In the genomic region with DNA sequence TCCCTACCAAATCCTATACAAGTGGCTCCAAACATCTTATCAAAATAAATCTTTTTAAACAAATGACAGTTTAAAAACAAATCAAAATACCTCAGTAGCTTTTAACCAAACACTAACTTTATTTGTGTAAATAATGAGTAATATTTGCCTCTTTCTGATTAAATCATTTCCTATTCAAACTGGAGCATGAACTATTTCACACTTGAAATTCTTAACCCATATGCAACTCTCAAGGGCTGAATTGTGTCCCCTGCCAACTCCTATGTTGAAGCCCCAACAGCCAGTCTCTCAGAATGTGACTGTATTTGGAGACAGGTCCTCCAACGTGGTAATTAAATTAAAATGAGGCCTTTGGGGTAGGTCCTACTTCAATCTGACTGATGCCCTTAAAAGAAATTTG, we compare ENCODE assay signal across 33 cellular contexts.
"Had no signal": no experiment of that assay in that cellular context is flagged by ENCODE, and none has a peak within 500 bp of the region (broad histone marks: within the 10 kb centered on the region; RNA-seq: fewer than 3 reads in every experiment).

No MANE protein-coding gene starts in this region.

- H3K4me3 ChIP-seq: cardiac muscle cell, MG63, SK-N-MC had no signal

- H3K27me3 ChIP-seq: cardiac muscle cell, MG63 had no signal

- FAIRE-seq: TTC549 had no signal

- H3K4me1 Mint-ChIP-seq: brain; central memory CD8-positive, alpha-beta T cell had no signal

- H3K27ac ChIP-seq: cardiac muscle cell, SK-N-MC had no signal

- H3K27ac Mint-ChIP-seq: activated CD4-positive, alpha-beta memory T cell treated with anti-CD3 and anti-CD28 coated beads for 36 hours; activated naive CD8-positive, alpha-beta T cell; brain had no signal

- H3K27me3 Mint-ChIP-seq: activated naive CD4-positive, alpha-beta T cell treated with anti-CD3 and anti-CD28 coated beads, Interleukin-2, amount 10 ng/mL, durations not matched to agents 7 days and 5 days; activated naive CD8-positive, alpha-beta T cell; brain; central memory CD8-positive, alpha-beta T cell had no signal

- H3K4me3 Mint-ChIP-seq: activated CD4-positive, alpha-beta memory T cell treated with anti-CD3 and anti-CD28 coated beads for 36 hours; activated naive CD4-positive, alpha-beta T cell treated with anti-CD3 and anti-CD28 coated beads, Interleukin-2, amount 10 ng/mL, durations not matched to agents 7 days and 5 days; activated naive CD8-positive, alpha-beta T cell; activated naive CD8-positive, alpha-beta T cell treated with anti-CD3 and anti-CD28 coated beads, Interleukin-2, amount 50 U/mL, for 24 hours; activated T-cell treated with anti-CD3 and anti-CD28 coated beads, Interleukin-2, amount 50 U/mL, for 4 hours; activated T-helper 1 cell treated with anti-CD3 and anti-CD28 coated beads, Interleukin-12 subunit alpha, Interleukin-12 subunit beta, Interleukin-2, Interleukin-4 antibody, amounts not matched to agents 30 ng/mL and 10 ng/mL and 1 ng/mL, durations not matched to agents 14 hours and 24 hours and 36 hours; brain; central memory CD8-positive, alpha-beta T cell had no signal

- H3K36me3 Mint-ChIP-seq: activated CD4-positive, alpha-beta memory T cell treated with anti-CD3 and anti-CD28 coated beads for 36 hours; activated naive CD4-positive, alpha-beta T cell treated with anti-CD3 and anti-CD28 coated beads, Interleukin-2, amount 10 ng/mL, durations not matched to agents 7 days and 5 days; brain had no signal

- DNase-seq: activated B cell treated with CpG ODN at 0.5 μM for 24 hours; activated CD4-positive, alpha-beta memory T cell treated with anti-CD3 and anti-CD28 coated beads for 36 hours; activated CD4-positive, alpha-beta T cell treated with anti-CD3 and anti-CD28 coated beads for 4 hours; activated CD4-positive, alpha-beta T cell treated with anti-CD3 and anti-CD28 coated beads, Interleukin-2, amount 50 U/mL, for 1 hour; activated CD4-positive, CD25-positive, alpha-beta regulatory T cell treated with anti-CD3 and anti-CD28 coated beads, Interleukin-2, amount 50 U/mL, for 72 hours; activated CD8-positive, alpha-beta memory T cell treated with anti-CD3 and anti-CD28 coated beads, Interleukin-2, amount 50 U/mL, for 4 hours; activated effector memory CD4-positive, alpha-beta T cell treated with Interleukin-2 at 50 U/mL for 16 hours; activated naive CD4-positive, alpha-beta T cell treated with anti-CD3 and anti-CD28 coated beads, Interleukin-2, amount 10 ng/mL, durations not matched to agents 7 days and 5 days; activated naive CD8-positive, alpha-beta T cell treated with anti-CD3 and anti-CD28 coated beads, Interleukin-2, amount 50 U/mL, for 24 hours; activated T-cell treated with anti-CD3 and anti-CD28 coated beads for 4 hours; activated T-cell treated with anti-CD3 and anti-CD28 coated beads, Interleukin-2, amount 50 U/mL, for 4 hours; anterior cingulate cortex; Kasumi-1; KG1; MG63; NCI-H1048; NCI-H1105 treated with DMSO at 0.1 percent for 48 hours; NCI-H1436; NCI-H1694; NCI-H1930; NCI-H2081 treated with DMSO at 0.1 percent for 48 hours; NCI-H510A; NCI-H526; NCI-H748 treated with DMSO at 0.1 percent for 48 hours; Right ventricle myocardium superior; T1000 had no signal

- H3K36me3 ChIP-seq: cardiac muscle cell, MG63 had no signal
